2 cellular contexts compared by ENCODE assay signal in genomic region chr14:68363401-68363800, GRCh38.
TF ChIP-seq lines count a peak whose summit lies in the region.

No MANE protein-coding gene starts in this region.

TF ChIP-seq in SK-N-SH treated with all-trans-retinoic acid at 6 μM for 48 hours, 23 proteins besides CTCF, POLR2A, EP300 and RAD21:
- TF ChIP-seq TSHZ2 (CRISPR knock-in tag; IDR thresholded peaks at IDR 0.05) (no peak), ZFP3 (CRISPR knock-in tag; IDR thresholded peaks at IDR 0.05) (no peak), OSR1 (CRISPR knock-in tag; IDR thresholded peaks at IDR 0.05) (no peak), ZC3H10 (CRISPR knock-in tag; IDR thresholded peaks at IDR 0.05) (no peak), SNAI2 (CRISPR knock-in tag; IDR thresholded peaks at IDR 0.05) (no peak), TCF4 (CRISPR knock-in tag; IDR thresholded peaks at IDR 0.05; ENCODE audit: borderline replicate concordance) (no peak)

TF ChIP-seq in SK-N-SH, 30 proteins besides CTCF, POLR2A, EP300 and RAD21 (continued from another document):
- no peak for TF ChIP-seq IRF3 (IDR thresholded peaks at IDR 0.05; ENCODE audit: low read depth, low read length)
- TF ChIP-seq TAF1 (IDR thresholded peaks at IDR 0.05; ENCODE audit: borderline replicate concordance, low read depth, low read length): no peak
- no peak for TF ChIP-seq GABPA (IDR thresholded peaks at IDR 0.05; ENCODE audit: low read depth)
- TF ChIP-seq TCF12 (IDR thresholded peaks at IDR 0.05): no peak
- TF ChIP-seq JUND (IDR thresholded peaks at IDR 0.05): no peak
- no peak for TF ChIP-seq FOXM1 (IDR thresholded peaks at IDR 0.05; ENCODE audit: low read depth)
- TF ChIP-seq NRF1 (IDR thresholded peaks at IDR 0.05; ENCODE audit: low read depth, low read length): no peak
- TF ChIP-seq REST (IDR thresholded peaks at IDR 0.05; ENCODE audit: low read depth, low read length): no peak
- TF ChIP-seq FOXJ3 (CRISPR knock-in tag; IDR thresholded peaks at IDR 0.05): no peak
- no peak for TF ChIP-seq MEF2A (IDR thresholded peaks at IDR 0.05; ENCODE audit: borderline replicate concordance, low read depth)
- no peak for TF ChIP-seq ELF1 (IDR thresholded peaks at IDR 0.05)
- TF ChIP-seq YY1 (IDR thresholded peaks at IDR 0.05; ENCODE audit: low read depth): no peak
TF ChIP-seq in SK-N-SH: peak in this region for 0.
